12 cellular contexts compared by ENCODE assay signal in the genomic region with DNA sequence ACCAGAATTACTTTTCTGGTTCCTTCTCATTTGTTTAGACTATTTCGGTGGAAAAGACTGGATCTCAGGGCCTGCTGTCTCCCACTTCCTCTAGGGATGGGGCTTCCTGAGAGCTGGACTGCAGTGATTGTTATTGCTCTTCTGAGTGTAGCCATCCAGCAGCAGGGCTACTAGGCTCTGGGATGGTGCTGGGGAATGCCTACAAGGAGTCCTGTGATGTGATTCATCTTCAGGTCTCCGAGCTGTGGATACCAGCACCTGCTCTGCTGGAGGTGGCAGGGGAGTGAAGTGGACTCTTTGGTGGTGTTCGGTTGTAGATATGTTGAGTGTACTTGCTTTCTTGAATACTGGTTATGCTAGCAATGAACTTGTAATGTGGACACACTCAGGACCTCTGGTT. TPM values are rescaled to one million over a fixed set of nuclear protein-coding genes. Genes with fewer than 3 reads are reported as not detected.
DNase-seq lines count a peak whose midpoint lies in the region; ATAC-seq, FAIRE-seq and TF ChIP-seq lines count a peak whose summit lies in the region.
"Had no signal": no experiment of that assay in that cellular context is flagged by ENCODE, and none has a peak within 500 bp of the region (broad histone marks: within the 10 kb centered on the region; RNA-seq: fewer than 3 reads in every experiment).

No MANE protein-coding gene starts in this region.

- H3K9me1 ChIP-seq in keratinocyte (ENCODE audit: control insufficient read depth, extremely low read depth, insufficient read depth, low read length) = peaks cover 5% of the 10 kb centered on the region

- dilution Hi-C loops in keratinocyte (cut with MboI; ENCODE audit: extremely low pct_ligation_motif_present, low sequenced_read_pairs) = no loop called here

- peaks cover 6% of the 10 kb centered on the region for H4K20me1 ChIP-seq in keratinocyte (ENCODE audit: control insufficient read depth, extremely low read depth, insufficient read depth, low read length)

- ATAC-seq in CD4-positive, CD25-positive, alpha-beta regulatory T cell (ENCODE audit: low read depth in 2 of 2) = no peak
- ATAC-seq in GM21723 (IDR thresholded peaks at IDR 0.05; ENCODE audit: unreplicated experiment) = peak; percentile 2
- ATAC-seq in HG02798 (IDR thresholded peaks at IDR 0.05; ENCODE audit: poor library complexity, unreplicated experiment) = no peak
- ATAC-seq in GM18868 (IDR thresholded peaks at IDR 0.05; ENCODE audit: unreplicated experiment) = no peak

- H2AFZ ChIP-seq in keratinocyte (ENCODE audit: control insufficient read depth, low read length) = no peak overlapping the region
- H2AFZ ChIP-seq: PC-9 had no signal

- FAIRE-seq in keratinocyte (lab: Jason Lieb, UNC) = peak; percentile 63
- FAIRE-seq: HTR-8/SVneo had no signal

- peaks cover 24% of the 10 kb centered on the region for H3K36me3 ChIP-seq in CD4-positive, CD25-positive, alpha-beta regulatory T cell (ENCODE audit: control insufficient read depth, insufficient read depth, low read length)
- H3K36me3 ChIP-seq in keratinocyte (ENCODE audit: control insufficient read depth in 2 of 2, extremely low read depth in 1 of 2, insufficient read depth in 2 of 2, low read length in 2 of 2) = no peaks in the 10 kb centered on the region

- no peaks in the 10 kb centered on the region for H3K27me3 Mint-ChIP-seq in CD4-positive, CD25-positive, alpha-beta regulatory T cell
- no peaks in the 10 kb centered on the region for H3K27me3 Mint-ChIP-seq in activated naive CD8-positive, alpha-beta T cell treated with anti-CD3 and anti-CD28 coated beads for 36 hours

- H3K4me1 ChIP-seq in CD4-positive, CD25-positive, alpha-beta regulatory T cell (ENCODE audit: control insufficient read depth, insufficient read depth, low read length, poor library complexity, severe bottlenecking) = peaks cover 38% of the 10 kb centered on the region
- peaks cover 23% of the 10 kb centered on the region for H3K4me1 ChIP-seq in keratinocyte (ENCODE audit: control insufficient read depth, extremely low read depth, insufficient read depth, low read length)

- peak overlapping the region; percentile 94 for H3K4me2 ChIP-seq in keratinocyte (ENCODE audit: control insufficient read depth, extremely low read depth, insufficient read depth, low read depth, low read length)
- H3K4me2 ChIP-seq: PC-9 had no signal

- peaks cover 54 to 71% (median 62%) of the 10 kb centered on the region in 4 donors for H3K4me1 Mint-ChIP-seq in CD4-positive, CD25-positive, alpha-beta regulatory T cell
- peaks cover 50% of the 10 kb centered on the region for H3K4me1 Mint-ChIP-seq in activated naive CD8-positive, alpha-beta T cell treated with anti-CD3 and anti-CD28 coated beads for 36 hours

- peak overlapping the region; percentile 52 to 78 (median 66) for H3K4me3 Mint-ChIP-seq in CD4-positive, CD25-positive, alpha-beta regulatory T cell
- no peak overlapping the region for H3K4me3 Mint-ChIP-seq in activated naive CD8-positive, alpha-beta T cell treated with anti-CD3 and anti-CD28 coated beads for 36 hours

- peak overlapping the region; percentile 67 for H3K27ac ChIP-seq in CD4-positive, CD25-positive, alpha-beta regulatory T cell (ENCODE audit: insufficient read depth, low read length, poor library complexity, severe bottlenecking)
- H3K27ac ChIP-seq in keratinocyte (ENCODE audit: control insufficient read depth, insufficient read depth, low read length) = peak overlapping the region; percentile 91
- H3K27ac ChIP-seq: PC-9, sigmoid colon had no signal

- TF ChIP-seq CTCF in keratinocyte (optimal IDR thresholded peaks at IDR 0.05 in 1 of 3, IDR thresholded peaks at IDR 0.05 in 1 of 3, conservative IDR thresholded peaks at IDR 0.05 in 1 of 3; ENCODE audit: extremely low read depth in 1 of 3, insufficient read depth in 2 of 3, low read length in 3 of 3) = no peak

- peaks cover 0 to 26% (median 3%) of the 10 kb centered on the region in 7 donors for H3K9me3 Mint-ChIP-seq in CD4-positive, CD25-positive, alpha-beta regulatory T cell
- peaks cover 32% of the 10 kb centered on the region for H3K9me3 Mint-ChIP-seq in activated naive CD8-positive, alpha-beta T cell treated with anti-CD3 and anti-CD28 coated beads for 36 hours

- peak overlapping the region; percentile 77 for H3K9ac ChIP-seq in keratinocyte (ENCODE audit: control insufficient read depth, extremely low read depth, insufficient read depth, low read length)

- no peaks in the 10 kb centered on the region for H3K27me3 ChIP-seq in CD4-positive, CD25-positive, alpha-beta regulatory T cell (ENCODE audit: control insufficient read depth, insufficient read depth, low read length)
- H3K27me3 ChIP-seq in keratinocyte (ENCODE audit: control insufficient read depth, extremely low read depth, insufficient read depth, low read length) = no peaks in the 10 kb centered on the region
- H3K27me3 ChIP-seq: sigmoid colon had no signal

- H3K27ac Mint-ChIP-seq in CD4-positive, CD25-positive, alpha-beta regulatory T cell = peak overlapping the region; percentile 44 to 81 (median 79)
- H3K27ac Mint-ChIP-seq in activated naive CD8-positive, alpha-beta T cell treated with anti-CD3 and anti-CD28 coated beads for 36 hours = peak overlapping the region; percentile 91

- peaks cover 8 to 11% of the 10 kb centered on the region in 2 experiments for H3K9me3 ChIP-seq in CD4-positive, CD25-positive, alpha-beta regulatory T cell (ENCODE audit: control insufficient read depth in 2 of 2, low read length in 2 of 2)
- no peaks in the 10 kb centered on the region for H3K9me3 ChIP-seq in keratinocyte (ENCODE audit: control insufficient read depth, low read depth, low read length)

- H3K4me3 ChIP-seq in CD4-positive, CD25-positive, alpha-beta regulatory T cell (ENCODE audit: low read depth, low read length) = peak overlapping the region; percentile 53
- peak overlapping the region in 2 of 3 experiments; percentile 54 to 67 for H3K4me3 ChIP-seq in keratinocyte (ENCODE audit: control insufficient read depth in 2 of 3, extremely low read depth in 1 of 3, insufficient read depth in 2 of 3, low read depth in 1 of 3, low read length in 3 of 3)
- H3K4me3 ChIP-seq: PC-9, sigmoid colon had no signal

- no peak for DNase-seq in CD4-positive, CD25-positive, alpha-beta regulatory T cell
- no peak for DNase-seq in activated naive CD8-positive, alpha-beta T cell treated with anti-CD3 and anti-CD28 coated beads for 36 hours
- DNase-seq in keratinocyte (ENCODE audit: low read depth, low spot score) = peak; percentile 1
- DNase-seq in RPMI8226 = no peak
- no peak for DNase-seq in A172 (ENCODE audit: low spot score)
- DNase-seq: NCI-H1694 treated with DMSO at 0.1 percent for 48 hours, PC-9, sigmoid colon had no signal

- peaks cover 52% of the 10 kb centered on the region for H3K36me3 Mint-ChIP-seq in CD4-positive, CD25-positive, alpha-beta regulatory T cell
- H3K36me3 Mint-ChIP-seq in activated naive CD8-positive, alpha-beta T cell treated with anti-CD3 and anti-CD28 coated beads for 36 hours = peaks cover 87% of the 10 kb centered on the region

- peaks cover 87% of the 10 kb centered on the region for H3K79me2 ChIP-seq in keratinocyte (ENCODE audit: control insufficient read depth, insufficient read depth, low read length)

RNA-seq across cellular contexts. Expression of a gene that starts 42.7 kb away (rescaled TPM):
- 64.7 TPM for total RNA-seq in CD4-positive, CD25-positive, alpha-beta regulatory T cell
- 10 to 100 TPM in 3 of 4 donors, 1 to 10 TPM in 1; 9.1 to 11.8 (median 11.6) TPM for polyA plus RNA-seq in CD4-positive, CD25-positive, alpha-beta regulatory T cell
- 10 to 100 TPM; 60.3 to 60.7 TPM for total RNA-seq in activated naive CD8-positive, alpha-beta T cell treated with anti-CD3 and anti-CD28 coated beads for 36 hours
- 10.1 to 19.6 TPM (median 14.8 TPM) in 3 replicates for polyA plus RNA-seq in keratinocyte
- 36.5 TPM for polyA plus RNA-seq in keratinocyte (2011; ENCODE audit: low read depth)
- 15.9 and 26.4 TPM in 2 replicates for polyA plus RNA-seq in keratinocyte (2011; cell fraction: cytosol; rRNA removed)
- polyA plus RNA-seq in keratinocyte (2011; cell fraction: nucleus; rRNA removed) = 32.0 and 32.1 TPM in 2 replicates
- 21.5 and 22.7 TPM in 2 replicates for polyA plus RNA-seq in keratinocyte (2012; ENCODE audit: low replicate concordance)
- polyA minus RNA-seq in keratinocyte = 12.8 to 18.6 TPM (median 17.7 TPM) in 3 replicates
- polyA minus RNA-seq in keratinocyte (2011; cell fraction: cytosol; rRNA and poly(A)+ RNA removed) = 8.8 TPM
- 12.9 and 34.5 TPM in 2 replicates for polyA minus RNA-seq in keratinocyte (2011; cell fraction: nucleus; rRNA and poly(A)+ RNA removed)
- 13.4 and 16.8 TPM in 2 replicates for total RNA-seq in A172 (2014; rRNA removed; shearing (Covaris generic))
